ENCODE assay signal across 1 cellular context in the genomic region with DNA sequence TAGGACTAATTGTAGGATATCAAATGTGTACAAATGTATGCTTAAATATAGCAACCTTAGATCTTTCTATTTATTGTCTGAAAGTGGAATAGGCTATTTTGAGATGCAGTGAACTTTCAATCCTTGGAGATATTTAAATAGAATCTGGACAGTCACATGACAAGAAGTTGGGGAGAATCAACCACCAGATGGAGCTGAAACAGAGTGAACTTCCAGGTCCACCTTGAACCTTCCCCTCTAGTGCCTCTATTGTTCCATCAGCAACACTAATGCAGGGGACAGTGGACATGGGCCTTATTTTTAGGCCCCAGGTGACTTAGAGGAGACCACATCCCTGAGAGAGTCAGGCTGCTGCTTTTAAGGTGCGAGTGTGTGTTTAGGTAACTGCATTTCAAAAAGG.
TF ChIP-seq lines count a peak whose summit lies in the region.

No MANE protein-coding gene starts in this region.

TF ChIP-seq in GM23338, 12 proteins besides CTCF, POLR2A, EP300 and RAD21 (continued from another document):
- TF ChIP-seq ZNF462 (CRISPR knock-in tag; IDR thresholded peaks at IDR 0.05): no peak
- TF ChIP-seq REST (IDR thresholded peaks at IDR 0.05; ENCODE audit: unreplicated experiment): no peak
- TF ChIP-seq, protein P1, sequence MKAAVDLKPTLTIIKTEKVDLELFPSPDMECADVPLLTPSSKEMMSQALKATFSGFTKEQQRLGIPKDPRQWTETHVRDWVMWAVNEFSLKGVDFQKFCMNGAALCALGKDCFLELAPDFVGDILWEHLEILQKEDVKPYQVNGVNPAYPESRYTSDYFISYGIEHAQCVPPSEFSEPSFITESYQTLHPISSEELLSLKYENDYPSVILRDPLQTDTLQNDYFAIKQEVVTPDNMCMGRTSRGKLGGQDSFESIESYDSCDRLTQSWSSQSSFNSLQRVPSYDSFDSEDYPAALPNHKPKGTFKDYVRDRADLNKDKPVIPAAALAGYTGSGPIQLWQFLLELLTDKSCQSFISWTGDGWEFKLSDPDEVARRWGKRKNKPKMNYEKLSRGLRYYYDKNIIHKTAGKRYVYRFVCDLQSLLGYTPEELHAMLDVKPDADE (IDR thresholded peaks at IDR 0.05): no peak
- no peak for TF ChIP-seq STAT1 (IDR thresholded peaks at IDR 0.05; ENCODE audit: unreplicated experiment)
- no peak for TF ChIP-seq CREB1 (CRISPR knock-in tag; IDR thresholded peaks at IDR 0.05; ENCODE audit: low read depth)
- no peak for TF ChIP-seq NANOG (IDR thresholded peaks at IDR 0.05; ENCODE audit: borderline replicate concordance)
- TF ChIP-seq EZH2 (IDR thresholded peaks at IDR 0.05; ENCODE audit: low read depth, unreplicated experiment): no peak
- TF ChIP-seq EZH2phosphoT487 (IDR thresholded peaks at IDR 0.05; ENCODE audit: unreplicated experiment): no peak
